10 cellular contexts compared by ENCODE assay signal in genomic region chr1:186183970-186184628, GRCh38.
A peak's percentile ranks its signal among the peaks of the same experiment; 100 is the strongest.
DNase-seq lines count a peak whose midpoint lies in the region; ATAC-seq and TF ChIP-seq lines count a peak whose summit lies in the region.
"Had no signal": no experiment of that assay in that cellular context is flagged by ENCODE, and none has a peak within 500 bp of the region (broad histone marks: within the 10 kb centered on the region; RNA-seq: fewer than 3 reads in every experiment).

No MANE protein-coding gene starts in this region.

- TF ChIP-seq POLR2A in Peyer's patch (IDR thresholded peaks at IDR 0.05) (no peak), lower leg skin (IDR thresholded peaks at IDR 0.05) (no peak)

- H2AFZ ChIP-seq in OCI-LY3 (ENCODE audit: low read depth, low read length), result 0 out of 2 replicates have a peak overlapping the region, but pooled peaks have one; percentile 12

- 33 to 45% methylated on average over 5 of the region's 5 CpGs for WGBS in lower leg skin, 2 donors

- H3K27me3 ChIP-seq in OCI-LY3 (ENCODE audit: low read depth, low read length) (peaks cover 83% of the 10 kb centered on the region), Peyer's patch (no peaks in the 10 kb centered on the region)

- H3K9ac ChIP-seq in OCI-LY3 (ENCODE audit: low read length), result no peak overlapping the region

- peak overlapping the region; percentile 69 for H3K4me2 ChIP-seq in OCI-LY3 (ENCODE audit: low read length)

- H3K9me3 ChIP-seq in OCI-LY3 (ENCODE audit: insufficient read depth, low read length) (no peaks in the 10 kb centered on the region), Peyer's patch (no peaks in the 10 kb centered on the region)

- H3K79me2 ChIP-seq in OCI-LY3 (ENCODE audit: low read length), result no peaks in the 10 kb centered on the region

- intact Hi-C loops in lower leg skin (cut with DNase I; ENCODE audit: low total_unique reads) (no loop called here), posterior vena cava (cut with DNase I) (no loop called here)

- peak; percentile 71 for ATAC-seq in GM18873 (IDR thresholded peaks at IDR 0.05; ENCODE audit: low FRiP score, unreplicated experiment)
- peak; percentile 67 for ATAC-seq in HG02678 (IDR thresholded peaks at IDR 0.05; ENCODE audit: unreplicated experiment)

- peak overlapping the region; percentile 70 for H3K4me3 Mint-ChIP-seq in osteocyte (ENCODE audit: unreplicated experiment)

- no peaks in the 10 kb centered on the region for H3K27me3 Mint-ChIP-seq in osteocyte (ENCODE audit: unreplicated experiment)

- peak overlapping the region; percentile 34 for H3K27ac ChIP-seq in OCI-LY3 (ENCODE audit: low read length)
- H3K27ac ChIP-seq in Peyer's patch, result no peak overlapping the region
- H3K27ac ChIP-seq: HL-60 had no signal

- peak overlapping the region; percentile 95 for H3K27ac Mint-ChIP-seq in osteocyte (ENCODE audit: unreplicated experiment)

- H3K4me1 ChIP-seq in OCI-LY3 (ENCODE audit: low read length) (peaks cover 58% of the 10 kb centered on the region), Peyer's patch (no peaks in the 10 kb centered on the region)

- TF ChIP-seq CTCF in OCI-LY3 (IDR thresholded peaks at IDR 0.05; ENCODE audit: low read depth, low read length), result no peak
- TF ChIP-seq CTCF in osteocyte (IDR thresholded peaks at IDR 0.05), result no peak
- TF ChIP-seq CTCF in Peyer's patch (IDR thresholded peaks at IDR 0.05), result no peak
- no peak for TF ChIP-seq CTCF in lower leg skin (IDR thresholded peaks at IDR 0.05)

- H3K4me1 Mint-ChIP-seq in osteocyte (ENCODE audit: unreplicated experiment), result peaks cover 83% of the 10 kb centered on the region

- H4K20me1 ChIP-seq in OCI-LY3 (ENCODE audit: insufficient read depth, low read length), result peaks cover 6% of the 10 kb centered on the region; the same call in 1 of the 2 replicates

- DNase-seq in osteocyte (ENCODE audit: extremely low spot score, unreplicated experiment), result no peak
- no peak for DNase-seq in Peyer's patch
- no peak for DNase-seq in lower leg skin (ENCODE audit: low spot score in 2 of 2)
- no peak for DNase-seq in posterior vena cava (ENCODE audit: low spot score)
- DNase-seq in NCI-H1436 treated with DMSO at 0.1 percent for 48 hours (lab: John Stamatoyannopoulos, UW), result no peak
- DNase-seq: activated CD4-positive, alpha-beta T cell treated with anti-CD3 and anti-CD28 coated beads, Interleukin-2, amount 50 U/mL, for 48 hours had no signal

- H3K36me3 Mint-ChIP-seq in osteocyte (ENCODE audit: unreplicated experiment), result peaks cover 15% of the 10 kb centered on the region

- no peaks in the 10 kb centered on the region for H3K36me3 ChIP-seq in OCI-LY3 (replicated peaks; ENCODE audit: low read depth, low read length)
- no peaks in the 10 kb centered on the region for H3K36me3 ChIP-seq in Peyer's patch

- H3K9me3 Mint-ChIP-seq in osteocyte (ENCODE audit: unreplicated experiment), result no peaks in the 10 kb centered on the region

- H3K4me3 ChIP-seq in OCI-LY3 (ENCODE audit: low read length), result peak overlapping the region; percentile 52
- no peak overlapping the region for H3K4me3 ChIP-seq in Peyer's patch
- no peak overlapping the region for H3K4me3 ChIP-seq in lower leg skin (ENCODE audit: low read depth, poor library complexity, severe bottlenecking)
